Comparison of ENCODE assay signal across 17 cellular contexts in genomic region chr20:51797357-51798025, GRCh38. TPM values are rescaled to one million over a fixed set of nuclear protein-coding genes. Genes with fewer than 3 reads are reported as not detected.
DNase-seq lines count a peak whose midpoint lies in the region; ATAC-seq, FAIRE-seq and TF ChIP-seq lines count a peak whose summit lies in the region.
"Had no signal": no experiment of that assay in that cellular context is flagged by ENCODE, and none has a peak within 500 bp of the region (broad histone marks: within the 10 kb centered on the region; RNA-seq: fewer than 3 reads in every experiment).

No MANE protein-coding gene starts in this region.

- peaks cover 33% of the 10 kb centered on the region for H3K4me1 Mint-ChIP-seq in astrocyte (ENCODE audit: low read depth, unreplicated experiment)

- no peaks in the 10 kb centered on the region for H4K20me1 ChIP-seq in astrocyte (ENCODE audit: insufficient read depth, low read length)

- H3K4me3 ChIP-seq in astrocyte (ENCODE audit: insufficient read depth, low read depth, low read length) (no peak overlapping the region), foreskin fibroblast (ENCODE audit: low read depth in 1 of 2, low read length in 2 of 2) (no peak overlapping the region)

- H3K36me3 ChIP-seq in astrocyte (ENCODE audit: insufficient read depth, low read length) = no peaks in the 10 kb centered on the region
- H3K36me3 ChIP-seq: BE2C had no signal

- H3K9ac ChIP-seq in astrocyte (ENCODE audit: low read length) = no peak overlapping the region

- DNase-seq in COLO829 (ENCODE audit: low spot score) = peak; percentile 57
- DNase-seq in HTR-8/SVneo (ENCODE audit: insufficient read length, low spot score) = no peak
- peak; percentile 11 for DNase-seq in astrocyte (ENCODE audit: low read depth)
- peak; percentile 79 for DNase-seq in islet precursor cell
- no peak for DNase-seq in foreskin fibroblast
- no peak for DNase-seq in activated CD8-positive, alpha-beta memory T cell treated with anti-CD3 and anti-CD28 coated beads for 24 hours
- DNase-seq in Right ventricle myocardium inferior (ENCODE audit: missing footprints) = no peak
- DNase-seq in NCI-H146 (lab: John Stamatoyannopoulos, UW) = no peak
- DNase-seq: activated CD8-positive, alpha-beta memory T cell treated with anti-CD3 and anti-CD28 coated beads, Interleukin-2, amount 50 U/mL, for 4 hours; activated naive CD8-positive, alpha-beta T cell treated with anti-CD3 and anti-CD28 coated beads for 36 hours; BE2C; GOT3; immature natural killer cell; MV-4-11; NCI-H526; SIG-M5 had no signal

- peak overlapping the region; percentile 2 for H3K4me2 ChIP-seq in astrocyte (ENCODE audit: low read length)

- no peak for ATAC-seq in Right ventricle myocardium inferior

- H3K4me3 Mint-ChIP-seq in astrocyte (ENCODE audit: unreplicated experiment) = peak overlapping the region; percentile 68
- H3K4me3 Mint-ChIP-seq: activated naive CD8-positive, alpha-beta T cell treated with anti-CD3 and anti-CD28 coated beads for 36 hours; immature natural killer cell had no signal

- peak overlapping the region; percentile 31 for H3K27ac Mint-ChIP-seq in astrocyte (ENCODE audit: unreplicated experiment)
- H3K27ac Mint-ChIP-seq: activated naive CD8-positive, alpha-beta T cell treated with anti-CD3 and anti-CD28 coated beads for 36 hours; immature natural killer cell had no signal

- H3K9me3 Mint-ChIP-seq in astrocyte (ENCODE audit: unreplicated experiment) = no peaks in the 10 kb centered on the region
- H3K9me3 Mint-ChIP-seq: activated naive CD8-positive, alpha-beta T cell treated with anti-CD3 and anti-CD28 coated beads for 36 hours; immature natural killer cell had no signal

- intact Hi-C loops in Right ventricle myocardium inferior (cut with DNase I) = no loop called here

- no peaks in the 10 kb centered on the region for H3K9me3 ChIP-seq in astrocyte (ENCODE audit: insufficient read depth, low read depth, low read length)
- H3K9me3 ChIP-seq: BE2C had no signal

- no peak overlapping the region for H2AFZ ChIP-seq in astrocyte (ENCODE audit: low read depth, low read length)

- peaks cover 2% of the 10 kb centered on the region for H3K36me3 Mint-ChIP-seq in astrocyte (ENCODE audit: low read depth, unreplicated experiment)
- H3K36me3 Mint-ChIP-seq: activated naive CD8-positive, alpha-beta T cell treated with anti-CD3 and anti-CD28 coated beads for 36 hours; immature natural killer cell had no signal

- peaks cover 3% of the 10 kb centered on the region for H3K27me3 ChIP-seq in astrocyte (ENCODE audit: insufficient read depth, low read length)

- no peak overlapping the region for H3K27ac ChIP-seq in astrocyte (ENCODE audit: low read depth, low read length)

- H3K27me3 Mint-ChIP-seq in astrocyte (ENCODE audit: low read depth, unreplicated experiment) = no peaks in the 10 kb centered on the region

- peak; percentile 83 for FAIRE-seq in HTR-8/SVneo (lab: Jason Lieb, UNC)
- no peak for FAIRE-seq in astrocyte (lab: Jason Lieb, UNC)
- FAIRE-seq: colon had no signal

- TF ChIP-seq CTCF in astrocyte (IDR thresholded peaks at IDR 0.05; ENCODE audit: insufficient read depth, low read depth, low read length) (no peak), foreskin fibroblast (IDR thresholded peaks at IDR 0.05; ENCODE audit: low read depth, low read length) (no peak)

- peaks cover 21% of the 10 kb centered on the region for H3K4me1 ChIP-seq in astrocyte (ENCODE audit: insufficient read depth, low read length)
- H3K4me1 ChIP-seq: BE2C had no signal

- H3K79me2 ChIP-seq in astrocyte (ENCODE audit: insufficient read depth, low read length) = no peaks in the 10 kb centered on the region

RNA-seq across cellular contexts. Expression of gene SALL4, which starts 4.8 kb away (rescaled TPM):
- total RNA-seq in astrocyte (15.0 and 21.7 TPM in 2 replicates), Right ventricle myocardium inferior (0.19 TPM)

RNA-seq across cellular contexts. Expression of gene ATP9A, which starts 29.3 kb away (rescaled TPM):
- 12.9 and 13.5 TPM in 2 replicates for total RNA-seq in astrocyte
- total RNA-seq in Right ventricle myocardium inferior = 21.2 TPM

Comparison
In these comparisons a context has a peak if more than half of its experiments do, and no peak if none do; other contexts are left out.
1. DNase-seq: peak in COLO829 (single experiment), astrocyte (single experiment) and islet precursor cell (single experiment); none in HTR-8/SVneo (single experiment), foreskin fibroblast (0 of 2), activated CD8-positive, alpha-beta memory T cell treated with anti-CD3 and anti-CD28 coated beads for 24 hours (single experiment), Right ventricle myocardium inferior (single experiment) and NCI-H146 (single experiment).
2. RNA of gene SALL4, which starts 4.8 kb away (total RNA-seq): 15.0 to 21.7 TPM in astrocyte; 0.19 TPM in Right ventricle myocardium inferior (single experiment); every median in the first group is over 10 times any median in the second.